In genomic region chr18:9506046-9506792, GRCh38 we compare ENCODE assay signal across 14 cellular contexts. TPM values are rescaled to one million over a fixed set of nuclear protein-coding genes. Genes with fewer than 3 reads are reported as not detected.
A peak's percentile ranks its signal among the peaks of the same experiment; 100 is the strongest.
DNase-seq lines count a peak whose midpoint lies in the region; ATAC-seq and TF ChIP-seq lines count a peak whose summit lies in the region.
"Had no signal": no experiment of that assay in that cellular context is flagged by ENCODE, and none has a peak within 500 bp of the region (broad histone marks: within the 10 kb centered on the region; RNA-seq: fewer than 3 reads in every experiment).

No MANE protein-coding gene starts in this region.

- peak overlapping the region; percentile 33 for H3K27ac Mint-ChIP-seq in activated CD8-positive, alpha-beta T cell treated with anti-CD3 and anti-CD28 coated beads for 36 hours
- H3K27ac Mint-ChIP-seq in activated CD8-positive, alpha-beta T cell treated with anti-CD3 and anti-CD28 coated beads, Interleukin-2, amount 10 ng/mL, durations not matched to agents 7 days and 5 days = no peak overlapping the region

- H3K27ac ChIP-seq in stomach = peak overlapping the region in 1 of 5 donors; percentile 27
- H3K27ac ChIP-seq in upper lobe of left lung = no peak overlapping the region
- H3K27ac ChIP-seq: coronary artery had no signal

- DNase-seq in activated CD8-positive, alpha-beta T cell treated with anti-CD3 and anti-CD28 coated beads for 36 hours = no peak
- no peak for DNase-seq in activated CD8-positive, alpha-beta T cell treated with anti-CD3 and anti-CD28 coated beads, Interleukin-2, amount 10 ng/mL, durations not matched to agents 7 days and 5 days
- DNase-seq in NCI-H510A (lab: John Stamatoyannopoulos, UW) (peak; percentile 20), fibroblast of gingiva (ENCODE audit: low read depth) (peak; percentile 42), stomach (peak; percentile 56), upper lobe of left lung (no peak), SIG-M5 treated with dmso at 0.1 percent for 504 hours (lab: John Stamatoyannopoulos, UW; ENCODE audit: unreplicated experiment) (no peak)
- DNase-seq: activated T-cell treated with anti-CD3 and anti-CD28 coated beads for 4 hours; hypothalamus; stimulated activated CD4-positive, alpha-beta T cell treated with anti-CD3 and anti-CD28 coated beads, Interleukin-4, amount 100 ng/mL, for 4 hours; T-helper 2 cell had no signal

- peaks cover 17% of the 10 kb centered on the region for H3K36me3 Mint-ChIP-seq in activated CD8-positive, alpha-beta T cell treated with anti-CD3 and anti-CD28 coated beads for 36 hours (ENCODE audit: low read depth)
- H3K36me3 Mint-ChIP-seq in activated CD8-positive, alpha-beta T cell treated with anti-CD3 and anti-CD28 coated beads, Interleukin-2, amount 10 ng/mL, durations not matched to agents 7 days and 5 days (ENCODE audit: low read depth) = peaks cover 15% of the 10 kb centered on the region

- TF ChIP-seq POLR2A in stomach (IDR thresholded peaks at IDR 0.05) = no peak
- no peak for TF ChIP-seq POLR2A in upper lobe of left lung (IDR thresholded peaks at IDR 0.05)

- TF ChIP-seq EP300 in stomach (IDR thresholded peaks at IDR 0.05) (no peak), upper lobe of left lung (IDR thresholded peaks at IDR 0.05) (no peak)

- no peak for TF ChIP-seq CTCF in activated CD8-positive, alpha-beta T cell treated with anti-CD3 and anti-CD28 coated beads for 36 hours (IDR thresholded peaks at IDR 0.05)
- no peak for TF ChIP-seq CTCF in stomach (IDR thresholded peaks at IDR 0.05)
- TF ChIP-seq CTCF in upper lobe of left lung (IDR thresholded peaks at IDR 0.05) = no peak

- H3K4me1 ChIP-seq in stomach (peaks cover 0 to 28% (median 15%) of the 10 kb centered on the region in 4 donors), upper lobe of left lung (peaks cover 0 to 4% (median 1%) of the 10 kb centered on the region in 4 donors)

- POLR2A ChIA-PET in activated CD8-positive, alpha-beta T cell treated with anti-CD3 and anti-CD28 coated beads for 36 hours (lab: Charles Lee) = interaction anchor here (0.7 to 1.7 kb wide), 2 partner anchors 26 to 32 kb away, joined by 3 read pairs; no protein-coding TSS in a partner anchor
- POLR2A ChIA-PET in activated CD8-positive, alpha-beta T cell treated with anti-CD3 and anti-CD28 coated beads, Interleukin-2, amount 10 ng/mL, durations not matched to agents 7 days and 5 days (lab: Charles Lee) = no interaction called here

- H3K9me3 ChIP-seq in stomach (peaks cover 0 to 16% (median 10%) of the 10 kb centered on the region in 4 donors), upper lobe of left lung (peaks cover 0 to 12% (median 8%) of the 10 kb centered on the region in 4 donors)

- H3K4me3 ChIP-seq in stomach = no peak overlapping the region
- no peak overlapping the region for H3K4me3 ChIP-seq in upper lobe of left lung
- H3K4me3 ChIP-seq: coronary artery had no signal

- peaks cover 19% of the 10 kb centered on the region for H3K4me1 Mint-ChIP-seq in activated CD8-positive, alpha-beta T cell treated with anti-CD3 and anti-CD28 coated beads for 36 hours (ENCODE audit: low read depth)
- H3K4me1 Mint-ChIP-seq in activated CD8-positive, alpha-beta T cell treated with anti-CD3 and anti-CD28 coated beads, Interleukin-2, amount 10 ng/mL, durations not matched to agents 7 days and 5 days (ENCODE audit: low read depth) = no peaks in the 10 kb centered on the region

- no peak for ATAC-seq in activated CD8-positive, alpha-beta T cell treated with anti-CD3 and anti-CD28 coated beads for 36 hours
- ATAC-seq in activated CD8-positive, alpha-beta T cell treated with anti-CD3 and anti-CD28 coated beads, Interleukin-2, amount 10 ng/mL, durations not matched to agents 7 days and 5 days = no peak
- ATAC-seq in upper lobe of left lung (ENCODE audit: low FRiP score in 2 of 2) (no peak), GM21423 (IDR thresholded peaks at IDR 0.05; ENCODE audit: unreplicated experiment) (no peak)
- ATAC-seq: natural killer cell treated with Interleukin-12 subunit alpha and Interleukin-12 subunit beta and Interleukin-15 and Interleukin-18, amount 100 ng/mL, for 72 hours had no signal

- CTCF ChIA-PET in activated CD8-positive, alpha-beta T cell treated with anti-CD3 and anti-CD28 coated beads for 36 hours (lab: Charles Lee) = interaction anchor here (3.6 kb wide), 1 partner anchor 10 kb away, joined by 29 read pairs; no protein-coding TSS in a partner anchor
- CTCF ChIA-PET in activated CD8-positive, alpha-beta T cell treated with anti-CD3 and anti-CD28 coated beads, Interleukin-2, amount 10 ng/mL, durations not matched to agents 7 days and 5 days (lab: Charles Lee) = interaction anchor here (1.3 to 3.5 kb wide), 2 partner anchors 10 kb away, joined by 4 to 12 read pairs; no protein-coding TSS in a partner anchor

- no peaks in the 10 kb centered on the region for H3K27me3 Mint-ChIP-seq in activated CD8-positive, alpha-beta T cell treated with anti-CD3 and anti-CD28 coated beads for 36 hours
- no peaks in the 10 kb centered on the region for H3K27me3 Mint-ChIP-seq in activated CD8-positive, alpha-beta T cell treated with anti-CD3 and anti-CD28 coated beads, Interleukin-2, amount 10 ng/mL, durations not matched to agents 7 days and 5 days (ENCODE audit: low read depth)
- H3K27me3 Mint-ChIP-seq: natural killer cell treated with Interleukin-12 subunit alpha and Interleukin-12 subunit beta and Interleukin-15 and Interleukin-18, amount 100 ng/mL, for 72 hours had no signal

- H3K36me3 ChIP-seq in stomach = peaks cover 0 to 5% (median 0%) of the 10 kb centered on the region in 4 donors
- no peaks in the 10 kb centered on the region for H3K36me3 ChIP-seq in upper lobe of left lung

- intact Hi-C loops in activated CD8-positive, alpha-beta T cell treated with anti-CD3 and anti-CD28 coated beads for 36 hours (cut with micrococcal nuclease) = no loop called here
- intact Hi-C loops in stomach (cut with DNase I; ENCODE audit: low total_unique reads) = no loop called here

- no peaks in the 10 kb centered on the region for H3K27me3 ChIP-seq in stomach
- no peaks in the 10 kb centered on the region for H3K27me3 ChIP-seq in upper lobe of left lung

- H3K9me3 Mint-ChIP-seq in activated CD8-positive, alpha-beta T cell treated with anti-CD3 and anti-CD28 coated beads for 36 hours = peaks cover 11% of the 10 kb centered on the region
- peaks cover 11% of the 10 kb centered on the region for H3K9me3 Mint-ChIP-seq in activated CD8-positive, alpha-beta T cell treated with anti-CD3 and anti-CD28 coated beads, Interleukin-2, amount 10 ng/mL, durations not matched to agents 7 days and 5 days (ENCODE audit: insufficient read depth)

- 47 to 68% (median 60%) methylated on average over 4 of the region's 4 CpGs for WGBS in stomach, 5 donors
- 76 to 77% methylated on average over 4 of the region's 4 CpGs for WGBS in upper lobe of left lung, 2 donors

- no peak overlapping the region for H3K4me3 Mint-ChIP-seq in activated CD8-positive, alpha-beta T cell treated with anti-CD3 and anti-CD28 coated beads for 36 hours
- no peak overlapping the region for H3K4me3 Mint-ChIP-seq in activated CD8-positive, alpha-beta T cell treated with anti-CD3 and anti-CD28 coated beads, Interleukin-2, amount 10 ng/mL, durations not matched to agents 7 days and 5 days
- H3K4me3 Mint-ChIP-seq: natural killer cell treated with Interleukin-12 subunit alpha and Interleukin-12 subunit beta and Interleukin-15 and Interleukin-18, amount 100 ng/mL, for 72 hours had no signal

RNA-seq across cellular contexts. Expression of gene RALBP1, which starts 30.9 kb away (rescaled TPM):
- 10 to 100 TPM; 47.8 to 50.2 TPM for total RNA-seq in activated CD8-positive, alpha-beta T cell treated with anti-CD3 and anti-CD28 coated beads for 36 hours
- total RNA-seq in activated CD8-positive, alpha-beta T cell treated with anti-CD3 and anti-CD28 coated beads, Interleukin-2, amount 10 ng/mL, durations not matched to agents 7 days and 5 days = 10 to 100 TPM; 48.6 to 51.2 TPM
- total RNA-seq in stomach (100 to 1,000 TPM in 1 of 5 donors, 10 to 100 TPM in 4; 15.2 to 182 (median 48.8) TPM), upper lobe of left lung (10 to 100 TPM; 39.8 to 82.6 (median 57.6) TPM)
- 10 to 100 TPM; 20.0 to 40.6 (median 28.3) TPM for polyA plus RNA-seq in stomach

Comparison
In these comparisons a context has a peak if more than half of its experiments do, and no peak if none do; other contexts are left out.
1. DNase-seq: peak in NCI-H510A (single experiment), fibroblast of gingiva (single experiment) and stomach (single experiment); none in activated CD8-positive, alpha-beta T cell treated with anti-CD3 and anti-CD28 coated beads for 36 hours (single experiment), activated CD8-positive, alpha-beta T cell treated with anti-CD3 and anti-CD28 coated beads, Interleukin-2, amount 10 ng/mL, durations not matched to agents 7 days and 5 days (single experiment), upper lobe of left lung (0 of 2) and SIG-M5 treated with dmso at 0.1 percent for 504 hours (single experiment).